8 cellular contexts compared by ENCODE assay signal in the genomic region with DNA sequence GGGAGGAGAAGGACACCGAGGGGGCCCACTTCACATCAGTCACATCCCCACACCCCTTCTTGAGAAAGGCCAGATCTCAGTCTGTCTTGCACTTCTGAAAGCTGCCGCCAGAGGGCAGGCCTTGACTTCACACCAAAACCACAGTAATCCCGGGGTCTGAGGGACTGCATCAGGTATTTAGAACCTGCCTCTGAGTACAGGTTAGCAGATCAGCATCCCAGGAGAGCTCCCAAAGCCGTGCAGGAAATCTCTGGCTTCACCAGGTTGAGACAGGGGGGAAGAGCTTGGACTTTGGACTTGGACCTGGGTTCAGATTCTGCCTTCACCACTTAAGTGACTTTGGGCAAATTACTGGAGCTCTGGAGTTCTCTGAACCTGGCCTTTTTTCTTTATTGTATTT. TPM values are rescaled to one million over a fixed set of nuclear protein-coding genes. Genes with fewer than 3 reads are reported as not detected.
DNase-seq lines count a peak whose midpoint lies in the region; ATAC-seq, FAIRE-seq and TF ChIP-seq lines count a peak whose summit lies in the region.

No MANE protein-coding gene starts in this region.

- peak; percentile 97 for TF ChIP-seq CTCF in D721Med (IDR thresholded peaks at IDR 0.05; ENCODE audit: insufficient read depth, missing control alignments)

- DNase-seq in D721Med (ENCODE audit: insufficient read length, low spot score) (peak; percentile 72), NOMO-1 (lab: John Stamatoyannopoulos, UW; ENCODE audit: unreplicated experiment in 2 of 2) (peak; percentile 30 to 36), epidermal melanocyte (ENCODE audit: insufficient read length, low spot score) (peak; percentile 42), myocyte (ENCODE audit: low read depth) (peak; percentile 68)
- DNase-seq in activated CD8-positive, alpha-beta memory T cell treated with anti-CD3 and anti-CD28 coated beads for 4 hours (ENCODE audit: low read depth in 2 of 2): peak; percentile 15
- DNase-seq in stimulated activated CD8-positive, alpha-beta memory T cell treated with anti-CD3 and anti-CD28 coated beads, Interleukin-7, amount 100 ng/mL, for 24 hours (ENCODE audit: low read depth): peak; percentile 58

- peak; percentile 46 for ATAC-seq in HG02885 (IDR thresholded peaks at IDR 0.05; ENCODE audit: poor library complexity, unreplicated experiment)
- no peak for ATAC-seq in GM18907 (IDR thresholded peaks at IDR 0.05; ENCODE audit: unreplicated experiment)

- no peak for FAIRE-seq in D721Med (lab: Jason Lieb, UNC)

RNA-seq across cellular contexts. Expression of gene LHFPL4, which starts 50.3 kb away (rescaled TPM):
- total RNA-seq in myocyte: not detected in 2 replicates
- 0.05 TPM for polyA plus RNA-seq in myocyte (2012)

Comparison
In these comparisons a context has a peak if more than half of its experiments do, and no peak if none do; other contexts are left out.
1. DNase-seq: peak in every context shown above with its lines; median percentile 72 in D721Med; 68 in myocyte; 58 in stimulated activated CD8-positive, alpha-beta memory T cell treated with anti-CD3 and anti-CD28 coated beads, Interleukin-7, amount 100 ng/mL, for 24 hours; 42 in epidermal melanocyte; 33 in NOMO-1; 15 in activated CD8-positive, alpha-beta memory T cell treated with anti-CD3 and anti-CD28 coated beads for 4 hours.